In the genomic region with DNA sequence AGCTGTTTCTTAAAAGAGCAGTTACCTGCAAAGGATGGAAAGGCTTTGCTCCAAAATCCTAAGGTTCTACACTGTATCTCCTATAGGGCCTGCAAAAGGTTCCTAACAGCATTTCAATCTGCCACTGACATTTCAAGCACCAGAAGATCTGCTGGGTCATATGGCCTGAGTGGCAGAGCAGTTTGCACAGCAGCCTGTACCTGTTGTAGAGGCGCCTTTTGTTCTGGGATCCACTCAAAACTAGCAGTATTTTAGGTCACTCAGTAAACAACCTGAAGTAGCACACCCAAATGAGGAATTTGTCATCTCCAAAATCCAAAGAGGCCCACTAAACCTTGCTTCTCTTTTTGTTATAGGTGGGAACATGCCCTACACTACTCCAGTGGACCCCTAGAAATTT, we compare ENCODE assay signal across 8 cellular contexts.
"Had no signal": no experiment of that assay in that cellular context is flagged by ENCODE, and none has a peak within 500 bp of the region (broad histone marks: within the 10 kb centered on the region; RNA-seq: fewer than 3 reads in every experiment).

No MANE protein-coding gene starts in this region.

- H3K4me3 ChIP-seq: GM23248, HAP-1, K562 had no signal

- H2AFZ ChIP-seq: GM23248 had no signal

- H3K27ac ChIP-seq: GM23248, HL-60 had no signal

- ATAC-seq: HCT116, K562 had no signal

- FAIRE-seq: K562 had no signal

- H3K9ac ChIP-seq: GM23248 had no signal

- DNase-seq: GM23248, GOT3, H7, HFFc6 had no signal
